Comparison of ENCODE assay signal across 19 cellular contexts in the genomic region with DNA sequence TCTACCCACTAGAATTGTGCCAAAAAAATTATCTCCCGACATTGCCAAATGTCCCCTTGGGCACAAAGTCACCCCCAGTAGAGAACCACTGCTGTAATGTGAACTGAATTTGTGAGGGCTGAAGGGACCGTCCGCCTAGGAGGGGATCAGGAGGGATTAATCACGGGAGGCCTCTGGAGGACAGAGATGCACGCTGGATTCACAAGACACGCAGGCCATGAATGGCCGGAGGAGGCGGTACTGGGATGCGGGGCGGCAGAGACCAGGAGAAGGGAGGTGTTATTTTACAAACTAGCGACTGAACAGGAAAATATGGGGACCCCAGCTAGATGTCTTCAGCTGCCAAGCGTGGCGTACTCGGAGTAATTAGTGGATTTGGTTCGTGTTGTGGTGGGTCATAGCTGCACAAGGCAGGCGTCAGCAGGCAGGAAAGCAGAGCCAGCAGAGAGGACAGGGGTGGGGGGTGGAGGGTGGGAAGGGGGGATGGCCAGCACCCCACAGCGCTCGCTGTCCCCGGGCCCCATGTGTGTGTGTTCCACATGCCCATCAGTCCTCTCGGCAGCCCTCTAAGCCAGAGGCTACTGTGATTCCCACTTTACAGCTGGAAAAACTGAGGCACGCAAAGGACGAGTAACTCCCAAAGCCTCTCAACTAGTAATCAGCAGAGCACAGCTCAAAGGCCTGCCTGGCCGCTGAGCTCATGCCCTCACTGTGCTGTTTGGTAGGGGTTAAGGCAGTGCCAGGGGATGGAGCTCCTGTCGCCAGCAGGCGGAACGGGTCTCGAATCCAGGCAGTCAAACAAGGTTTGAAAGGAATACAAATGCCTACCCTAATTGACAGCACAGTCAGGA.
DNase-seq lines count a peak whose midpoint lies in the region; ATAC-seq and TF ChIP-seq lines count a peak whose summit lies in the region.
"Had no signal": no experiment of that assay in that cellular context is flagged by ENCODE, and none has a peak within 500 bp of the region (broad histone marks: within the 10 kb centered on the region; RNA-seq: fewer than 3 reads in every experiment).

No MANE protein-coding gene starts in this region.

- intact Hi-C loops in CD8-positive, alpha-beta T cell (cut with DNase I, micrococcal nuclease), result no loop called here
- intact Hi-C loops in natural killer cell (cut with micrococcal nuclease) (no loop called here), lower lobe of right lung (cut with DNase I) (no loop called here)

- H3K4me3 Mint-ChIP-seq in CD8-positive, alpha-beta T cell, result no peak overlapping the region
- H3K4me3 Mint-ChIP-seq in natural killer cell, result peak overlapping the region; percentile 40

- DNase-seq in CD8-positive, alpha-beta T cell, result no peak
- DNase-seq in NCI-H69 (lab: John Stamatoyannopoulos, UW) (peak; percentile 64), ecto neural progenitor cell (ENCODE audit: low spot score) (peak; percentile 71), natural killer cell (no peak), epidermal melanocyte (ENCODE audit: insufficient read length, low spot score) (no peak), RWPE1 (ENCODE audit: low spot score) (no peak), lower lobe of right lung (no peak)
- DNase-seq: activated CD4-positive, CD25-positive, alpha-beta regulatory T cell; activated effector memory CD4-positive, alpha-beta T cell treated with Interleukin-2 at 50 U/mL for 16 hours; DMS 273 treated with DMSO at 0.1 percent for 48 hours; GF-D8; hypothalamus; kidney glomerular epithelial cell; mucosa of descending colon; NCI-H226; ovary; SJCRH30; T-helper 17 cell had no signal

- no peak overlapping the region for H3K4me3 ChIP-seq in CD8-positive, alpha-beta T cell (ENCODE audit: low read depth, low read length)
- no peak overlapping the region for H3K4me3 ChIP-seq in lower lobe of right lung
- H3K4me3 ChIP-seq: mucosa of descending colon, ovary, SJCRH30 had no signal

- H3K4me1 Mint-ChIP-seq in CD8-positive, alpha-beta T cell (ENCODE audit: low read depth), result peaks cover 20% of the 10 kb centered on the region
- peaks cover 53 to 60% of the 10 kb centered on the region in 2 donors for H3K4me1 Mint-ChIP-seq in natural killer cell

- no peaks in the 10 kb centered on the region for H3K9me3 Mint-ChIP-seq in CD8-positive, alpha-beta T cell
- H3K9me3 Mint-ChIP-seq in natural killer cell, result no peaks in the 10 kb centered on the region

- H3K36me3 Mint-ChIP-seq in CD8-positive, alpha-beta T cell, result no peaks in the 10 kb centered on the region
- H3K36me3 Mint-ChIP-seq in natural killer cell, result no peaks in the 10 kb centered on the region

- peaks cover 4% of the 10 kb centered on the region for H3K4me1 ChIP-seq in CD8-positive, alpha-beta T cell (ENCODE audit: insufficient read depth, low read length)
- H3K4me1 ChIP-seq in lower lobe of right lung, result peaks cover 6% of the 10 kb centered on the region
- H3K4me1 ChIP-seq: SJCRH30 had no signal

- H3K27ac ChIP-seq in CD8-positive, alpha-beta T cell (ENCODE audit: low read depth, low read length), result no peak overlapping the region
- H3K27ac ChIP-seq in RWPE1, result no peak overlapping the region
- H3K27ac ChIP-seq in lower lobe of right lung, result no peak overlapping the region
- H3K27ac ChIP-seq: ovary, SJCRH30 had no signal

- no peaks in the 10 kb centered on the region for H3K27me3 Mint-ChIP-seq in CD8-positive, alpha-beta T cell (ENCODE audit: low read depth)
- peaks cover 0 to 9% of the 10 kb centered on the region in 2 donors for H3K27me3 Mint-ChIP-seq in natural killer cell (ENCODE audit: low read depth in 2 of 2)

- CTCF ChIA-PET in CD8-positive, alpha-beta T cell (lab: Charles Lee), result interaction anchor here (1.1 to 2.2 kb wide), 2 partner anchors 14 to 23 kb away, joined by 3 to 7 read pairs; no protein-coding TSS in a partner anchor
- CTCF ChIA-PET in RWPE1 (lab: Yijun Ruan, JAX), result no interaction called here

- no peaks in the 10 kb centered on the region for H3K36me3 ChIP-seq in CD8-positive, alpha-beta T cell (ENCODE audit: insufficient read depth, low read length)
- H3K36me3 ChIP-seq in lower lobe of right lung, result no peaks in the 10 kb centered on the region
- H3K36me3 ChIP-seq: ovary, SJCRH30 had no signal

- no peaks in the 10 kb centered on the region for H3K27me3 ChIP-seq in CD8-positive, alpha-beta T cell (ENCODE audit: insufficient read depth, low read length)
- H3K27me3 ChIP-seq in lower lobe of right lung (ENCODE audit: low read depth), result no peaks in the 10 kb centered on the region
- H3K27me3 ChIP-seq: ovary, SJCRH30 had no signal

- POLR2A ChIA-PET in CD8-positive, alpha-beta T cell (lab: Charles Lee), result no interaction called here
- POLR2A ChIA-PET in RWPE1 (lab: Yijun Ruan, JAX; ENCODE audit: low non-redundant PET), result no interaction called here

- peak overlapping the region; percentile 60 for H3K27ac Mint-ChIP-seq in CD8-positive, alpha-beta T cell
- peak overlapping the region in 1 of 2 donors; percentile 46 for H3K27ac Mint-ChIP-seq in natural killer cell

- no peaks in the 10 kb centered on the region for H3K9me3 ChIP-seq in CD8-positive, alpha-beta T cell (ENCODE audit: low read length)
- no peaks in the 10 kb centered on the region for H3K9me3 ChIP-seq in lower lobe of right lung
- H3K9me3 ChIP-seq: mucosa of descending colon, ovary, SJCRH30 had no signal

- ATAC-seq in CD8-positive, alpha-beta T cell, result no peak
- ATAC-seq in natural killer cell (no peak), HG03460 (IDR thresholded peaks at IDR 0.05; ENCODE audit: unreplicated experiment) (no peak), lower lobe of right lung (no peak)
- ATAC-seq: T-helper 17 cell had no signal

- no peak for TF ChIP-seq CTCF in CD8-positive, alpha-beta T cell (IDR thresholded peaks at IDR 0.05)
- no peak for TF ChIP-seq CTCF in natural killer cell (IDR thresholded peaks at IDR 0.05)
- no peak for TF ChIP-seq CTCF in RWPE1 (conservative IDR thresholded peaks at IDR 0.05; ENCODE audit: low read depth)
- TF ChIP-seq CTCF in lower lobe of right lung (IDR thresholded peaks at IDR 0.05), result no peak

Comparison
In these comparisons a context has a peak if more than half of its experiments do, and no peak if none do; other contexts are left out.
1. DNase-seq: peak in NCI-H69 (single experiment) and ecto neural progenitor cell (single experiment); none in CD8-positive, alpha-beta T cell (0 of 7), natural killer cell (single experiment), epidermal melanocyte (single experiment), RWPE1 (single experiment) and lower lobe of right lung (single experiment).